8 cellular contexts compared by ENCODE assay signal in genomic region chr12:95998611-95999300, GRCh38. TPM values are rescaled to one million over a fixed set of nuclear protein-coding genes. Genes with fewer than 3 reads are reported as not detected.
A peak's percentile ranks its signal among the peaks of the same experiment; 100 is the strongest.
DNase-seq lines count a peak whose midpoint lies in the region; ATAC-seq, FAIRE-seq and TF ChIP-seq lines count a peak whose summit lies in the region.

No MANE protein-coding gene starts in this region.

- no peaks in the 10 kb centered on the region for H3K27me3 ChIP-seq in OCI-LY1 (ENCODE audit: insufficient read depth, low read length)
- H3K27me3 ChIP-seq in parathyroid adenoma (ENCODE audit: control insufficient read depth, insufficient read depth, low read length) = no peaks in the 10 kb centered on the region

- H3K4me2 ChIP-seq in OCI-LY1 (ENCODE audit: low read length) = no peak overlapping the region
- H3K4me2 ChIP-seq in parathyroid adenoma (ENCODE audit: low read length) = no peak overlapping the region

- TF ChIP-seq CTCF in OCI-LY1 (IDR thresholded peaks at IDR 0.05; ENCODE audit: low read length) (peak; percentile 81), parathyroid adenoma (IDR thresholded peaks at IDR 0.05) (peak; percentile 62)

- H3K4me1 ChIP-seq in OCI-LY1 (ENCODE audit: insufficient read depth, low read length, severe bottlenecking) (no peaks in the 10 kb centered on the region), parathyroid adenoma (no peaks in the 10 kb centered on the region)

- no peak overlapping the region for H3K4me3 Mint-ChIP-seq in activated T-helper 17 cell treated with anti-CD3 and anti-CD28 coated beads, Interleukin-2, amount 50 U/mL, for 72 hours

- DNase-seq in HT-29 (ENCODE audit: low spot score) = peak; percentile 68
- peak; percentile 47 to 57 for DNase-seq in frontal cortex (ENCODE audit: low spot score in 2 of 2)
- DNase-seq in ureter (ENCODE audit: low spot score) = no peak

- H3K9me2 ChIP-seq in OCI-LY1 (ENCODE audit: low read depth, low read length) = no peaks in the 10 kb centered on the region

- H3K9me3 Mint-ChIP-seq in activated T-helper 17 cell treated with anti-CD3 and anti-CD28 coated beads, Interleukin-2, amount 50 U/mL, for 72 hours = no peaks in the 10 kb centered on the region

- H3K9ac ChIP-seq in OCI-LY1 (ENCODE audit: low read length) (no peak overlapping the region), parathyroid adenoma (no peak overlapping the region)

- H2AFZ ChIP-seq in OCI-LY1 (ENCODE audit: low read length) (no peak overlapping the region), parathyroid adenoma (no peak overlapping the region)

- no peak overlapping the region for H3K4me3 ChIP-seq in OCI-LY1 (ENCODE audit: low read depth, low read length, poor library complexity, severe bottlenecking)
- no peak overlapping the region for H3K4me3 ChIP-seq in parathyroid adenoma (ENCODE audit: low read depth, low read length)

- no peaks in the 10 kb centered on the region for H4K20me1 ChIP-seq in OCI-LY1 (ENCODE audit: insufficient read depth, low read length)

- no peaks in the 10 kb centered on the region for H3K9me3 ChIP-seq in OCI-LY1 (ENCODE audit: low read length)
- H3K9me3 ChIP-seq in parathyroid adenoma (ENCODE audit: control insufficient read depth, low read length) = no peaks in the 10 kb centered on the region

- ATAC-seq in GM21526 (IDR thresholded peaks at IDR 0.05; ENCODE audit: low FRiP score, unreplicated experiment) = peak; percentile 95
- peak; percentile 97 for ATAC-seq in activated T-helper 17 cell treated with anti-CD3 and anti-CD28 coated beads, Interleukin-2, amount 50 U/mL, for 72 hours (replicated peaks)

- peaks cover 41% of the 10 kb centered on the region for H3K36me3 Mint-ChIP-seq in activated T-helper 17 cell treated with anti-CD3 and anti-CD28 coated beads, Interleukin-2, amount 50 U/mL, for 72 hours (ENCODE audit: low read depth)

- no peaks in the 10 kb centered on the region for H3K27me3 Mint-ChIP-seq in activated T-helper 17 cell treated with anti-CD3 and anti-CD28 coated beads, Interleukin-2, amount 50 U/mL, for 72 hours

- H3K79me2 ChIP-seq in OCI-LY1 (ENCODE audit: insufficient read depth, low read length) = no peaks in the 10 kb centered on the region
- no peaks in the 10 kb centered on the region for H3K79me2 ChIP-seq in parathyroid adenoma

- peaks cover 7% of the 10 kb centered on the region for H3K4me1 Mint-ChIP-seq in activated T-helper 17 cell treated with anti-CD3 and anti-CD28 coated beads, Interleukin-2, amount 50 U/mL, for 72 hours

- FAIRE-seq in G401.6 (lab: Jason Lieb, UNC) (peak; percentile 88), frontal cortex (lab: Jason Lieb, UNC) (peak; percentile 37)

- H3K27ac ChIP-seq in OCI-LY1 (ENCODE audit: low read depth, low read length, poor library complexity, severe bottlenecking) (no peak overlapping the region), parathyroid adenoma (no peak overlapping the region)

- peak overlapping the region; percentile 1 for H3K27ac Mint-ChIP-seq in activated T-helper 17 cell treated with anti-CD3 and anti-CD28 coated beads, Interleukin-2, amount 50 U/mL, for 72 hours

- H3K36me3 ChIP-seq in OCI-LY1 (ENCODE audit: insufficient read depth, low read length) (peaks cover 20% of the 10 kb centered on the region), parathyroid adenoma (ENCODE audit: control insufficient read depth, insufficient read depth, low read length) (peaks cover 3% of the 10 kb centered on the region)

- no peaks in the 10 kb centered on the region for H3F3A ChIP-seq in OCI-LY1 (ENCODE audit: insufficient read depth, low read length)

RNA-seq across cellular contexts. Expression of gene HAL, which starts 2.6 kb away (rescaled TPM):
- total RNA-seq in HT-29 (2014; rRNA removed; shearing (Covaris generic)) = not detected in 2 replicates
- total RNA-seq in activated T-helper 17 cell treated with anti-CD3 and anti-CD28 coated beads, Interleukin-2, amount 50 U/mL, for 72 hours = 1 to 10 TPM in 1 of 2 donors, under 1 TPM in 1; 0.53 to 2.2 TPM
- total RNA-seq in frontal cortex = not detected
- 1.8 TPM for total RNA-seq in ureter

RNA-seq across cellular contexts. Expression of gene LTA4H, which starts 36.6 kb away (rescaled TPM):
- 35.0 and 38.2 TPM in 2 replicates for total RNA-seq in HT-29 (2014; rRNA removed; shearing (Covaris generic))
- total RNA-seq in activated T-helper 17 cell treated with anti-CD3 and anti-CD28 coated beads, Interleukin-2, amount 50 U/mL, for 72 hours = 100 to 1,000 TPM in 1 of 2 donors, 10 to 100 TPM in 1; 95.4 to 127 TPM
- total RNA-seq in frontal cortex (37.5 TPM), ureter (64.0 TPM)

RNA-seq across cellular contexts. Expression of gene AMDHD1, which starts 55.6 kb away (rescaled TPM):
- 0.36 and 0.47 TPM in 2 replicates for total RNA-seq in HT-29 (2014; rRNA removed; shearing (Covaris generic))
- total RNA-seq in activated T-helper 17 cell treated with anti-CD3 and anti-CD28 coated beads, Interleukin-2, amount 50 U/mL, for 72 hours = 1 to 10 TPM in 1 of 2 donors, under 1 TPM in 1; 0.80 to 1.4 TPM
- total RNA-seq in frontal cortex (0.82 TPM), ureter (0.39 TPM)

RNA-seq across cellular contexts. Expression of gene CCDC38, which starts 56.3 kb away (rescaled TPM):
- total RNA-seq in HT-29 (2014; rRNA removed; shearing (Covaris generic)) = not detected in 2 replicates
- under 1 TPM; 0.24 to 0.28 TPM for total RNA-seq in activated T-helper 17 cell treated with anti-CD3 and anti-CD28 coated beads, Interleukin-2, amount 50 U/mL, for 72 hours
- total RNA-seq in frontal cortex (not detected), ureter (not detected)
